8 cellular contexts compared by ENCODE assay signal in genomic region chr1:160260436-160261382, GRCh38. TPM values are rescaled to one million over a fixed set of nuclear protein-coding genes. Genes with fewer than 3 reads are reported as not detected.
DNase-seq lines count a peak whose midpoint lies in the region; ATAC-seq and TF ChIP-seq lines count a peak whose summit lies in the region.

No MANE protein-coding gene starts in this region.

- H3K4me1 ChIP-seq in muscle layer of colon (ENCODE audit: insufficient read depth, low read length), result peaks cover 45% of the 10 kb centered on the region

- peak overlapping the region; percentile 100 for H3K4me3 Mint-ChIP-seq in activated CD4-positive, alpha-beta T cell treated with anti-CD3 and anti-CD28 coated beads for 36 hours
- H3K4me3 Mint-ChIP-seq in central memory CD8-positive, alpha-beta T cell, result peak overlapping the region; percentile 99

- intact Hi-C loops in activated CD4-positive, alpha-beta T cell treated with anti-CD3 and anti-CD28 coated beads for 36 hours (cut with DNase I, micrococcal nuclease), result loop anchor here (5.0 kb wide), 5 partner anchors 317 to 1248 kb away; partner anchors contain the start of genes CD84 (in 1 of the 2) and DUSP23 (in 1 of the 2)

- no peaks in the 10 kb centered on the region for H3K27me3 Mint-ChIP-seq in activated CD4-positive, alpha-beta T cell treated with anti-CD3 and anti-CD28 coated beads for 36 hours
- H3K27me3 Mint-ChIP-seq in central memory CD8-positive, alpha-beta T cell, result no peaks in the 10 kb centered on the region

- CTCF ChIA-PET in activated CD4-positive, alpha-beta T cell treated with anti-CD3 and anti-CD28 coated beads for 36 hours (lab: Charles Lee), result interaction anchor here (0.7 to 5.0 kb wide), 11 partner anchors 9 to 176 kb away, joined by 3 to 39 read pairs (median 4); no protein-coding TSS in a partner anchor

- H3K27ac ChIP-seq in muscle layer of colon (ENCODE audit: low read depth, low read length), result peak overlapping the region; percentile 88

- no peak for DNase-seq in activated CD4-positive, alpha-beta T cell treated with anti-CD3 and anti-CD28 coated beads for 36 hours
- no peak for DNase-seq in activated CD4-positive, alpha-beta T cell treated with anti-CD3 and anti-CD28 coated beads for 4 hours
- peak; percentile 82 for DNase-seq in NCI-H226
- no peak for DNase-seq in central memory CD8-positive, alpha-beta T cell (ENCODE audit: low spot score in 2 of 2)
- DNase-seq in activated CD4-positive, alpha-beta T cell treated with anti-CD3 and anti-CD28 coated beads, Interleukin-2, amount 50 U/mL, for 4 hours, result no peak

- H3K36me3 ChIP-seq in muscle layer of colon (ENCODE audit: insufficient read depth, low read length), result no peaks in the 10 kb centered on the region

- H3K36me3 Mint-ChIP-seq in activated CD4-positive, alpha-beta T cell treated with anti-CD3 and anti-CD28 coated beads for 36 hours (ENCODE audit: low read depth), result peaks cover 21% of the 10 kb centered on the region
- H3K36me3 Mint-ChIP-seq in central memory CD8-positive, alpha-beta T cell (ENCODE audit: insufficient read depth), result peaks cover 30% of the 10 kb centered on the region

- H3K9me3 Mint-ChIP-seq in activated CD4-positive, alpha-beta T cell treated with anti-CD3 and anti-CD28 coated beads for 36 hours (ENCODE audit: low read depth), result no peaks in the 10 kb centered on the region
- H3K9me3 Mint-ChIP-seq in central memory CD8-positive, alpha-beta T cell, result no peaks in the 10 kb centered on the region

- no peak for ATAC-seq in activated CD4-positive, alpha-beta T cell treated with anti-CD3 and anti-CD28 coated beads for 36 hours
- ATAC-seq in central memory CD8-positive, alpha-beta T cell (replicated peaks; ENCODE audit: extremely low read depth, poor library complexity, severe bottlenecking), result no peak
- ATAC-seq in HG03442 (IDR thresholded peaks at IDR 0.05; ENCODE audit: unreplicated experiment) (no peak), GM18505 (IDR thresholded peaks at IDR 0.05; ENCODE audit: unreplicated experiment) (no peak)

- H3K9ac ChIP-seq in muscle layer of colon (ENCODE audit: low read length), result peak overlapping the region; percentile 99

- H3K27ac Mint-ChIP-seq in activated CD4-positive, alpha-beta T cell treated with anti-CD3 and anti-CD28 coated beads for 36 hours, result peak overlapping the region; percentile 99
- peak overlapping the region; percentile 99 for H3K27ac Mint-ChIP-seq in central memory CD8-positive, alpha-beta T cell (ENCODE audit: low read depth)

- peak overlapping the region; percentile 63 to 91 for H3K4me3 ChIP-seq in muscle layer of colon (ENCODE audit: low read depth in 1 of 2, low read length in 2 of 2)

- H3K27me3 ChIP-seq in muscle layer of colon (ENCODE audit: control insufficient read depth in 1 of 2, insufficient read depth in 2 of 2, low read length in 2 of 2), result no peaks in the 10 kb centered on the region

- no peak for TF ChIP-seq POLR2A in GM18505 (IDR thresholded peaks at IDR 0.05; ENCODE audit: borderline replicate concordance, extremely low read depth, insufficient read depth, insufficient read length)

- H3K4me1 Mint-ChIP-seq in activated CD4-positive, alpha-beta T cell treated with anti-CD3 and anti-CD28 coated beads for 36 hours, result peaks cover 56% of the 10 kb centered on the region
- peaks cover 56% of the 10 kb centered on the region for H3K4me1 Mint-ChIP-seq in central memory CD8-positive, alpha-beta T cell

- POLR2A ChIA-PET in activated CD4-positive, alpha-beta T cell treated with anti-CD3 and anti-CD28 coated beads for 36 hours (lab: Charles Lee), result interaction anchor here (0.6 to 1.1 kb wide), 5 partner anchors 12 to 1129 kb away, joined by 3 to 9 read pairs (median 6); no protein-coding TSS in a partner anchor

- no peaks in the 10 kb centered on the region for H3K9me3 ChIP-seq in muscle layer of colon (ENCODE audit: low read length)

RNA-seq across cellular contexts. Expression of gene DCAF8, which starts 1.6 kb away (rescaled TPM):
- 100 to 1,000 TPM; 116 to 135 TPM for total RNA-seq in activated CD4-positive, alpha-beta T cell treated with anti-CD3 and anti-CD28 coated beads for 36 hours

RNA-seq across cellular contexts. Expression of gene PEX19, which starts 24.2 kb away (rescaled TPM):
- 10 to 100 TPM; 49.2 to 55.8 TPM for total RNA-seq in activated CD4-positive, alpha-beta T cell treated with anti-CD3 and anti-CD28 coated beads for 36 hours

RNA-seq across cellular contexts. Expression of gene PEA15, which starts 55.5 kb away (rescaled TPM):
- 10 to 100 TPM; 42.5 to 63.4 TPM for total RNA-seq in activated CD4-positive, alpha-beta T cell treated with anti-CD3 and anti-CD28 coated beads for 36 hours
